Comparison of ENCODE assay signal across 9 cellular contexts in the genomic region with DNA sequence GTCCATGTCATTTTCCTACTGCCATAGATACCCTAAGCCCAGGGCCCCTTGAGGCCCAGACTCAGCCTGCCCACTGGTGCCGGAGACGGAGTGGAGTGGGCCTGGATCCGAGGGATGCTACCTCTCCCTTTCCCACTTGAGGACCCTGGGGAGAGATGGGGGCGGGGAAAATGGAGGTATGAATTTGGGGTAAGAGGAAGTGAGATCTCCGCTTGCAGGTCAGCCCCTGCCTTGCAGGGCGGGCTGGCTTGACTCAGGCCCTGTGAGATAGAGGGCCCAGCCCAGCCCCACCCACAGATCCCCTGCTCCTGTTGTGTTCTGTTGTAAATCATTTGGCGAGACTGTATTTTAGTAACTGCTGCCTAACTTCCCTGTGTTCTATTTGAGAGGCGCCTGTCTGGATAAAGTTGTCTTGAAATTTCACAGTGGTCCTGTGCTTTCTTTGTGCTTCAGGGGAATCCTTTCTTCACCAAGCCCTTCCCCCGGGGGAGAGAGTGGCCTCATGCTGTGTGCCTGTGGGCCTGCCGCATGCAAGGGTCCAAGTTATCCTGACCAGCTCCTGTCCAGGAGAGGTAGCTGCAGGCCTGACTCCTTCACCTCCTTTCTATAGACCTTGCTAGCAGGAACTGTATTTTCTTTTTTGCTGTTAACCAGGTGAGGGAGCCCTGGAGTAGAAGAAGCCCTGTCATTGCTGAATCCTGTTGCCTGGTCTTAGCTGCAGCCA. TPM values are rescaled to one million over a fixed set of nuclear protein-coding genes. Genes with fewer than 3 reads are reported as not detected.
A peak's percentile ranks its signal among the peaks of the same experiment; 100 is the strongest.
DNase-seq lines count a peak whose midpoint lies in the region; ATAC-seq and TF ChIP-seq lines count a peak whose summit lies in the region.
"Had no signal": no experiment of that assay in that cellular context is flagged by ENCODE, and none has a peak within 500 bp of the region (broad histone marks: within the 10 kb centered on the region; RNA-seq: fewer than 3 reads in every experiment).

No MANE protein-coding gene starts in this region.

- peak overlapping the region; percentile 14 to 24 for H3K27ac Mint-ChIP-seq in natural killer cell

- H3K27me3 ChIP-seq in NT2/D1 (ENCODE audit: insufficient read depth, insufficient read length), result no peaks in the 10 kb centered on the region

- H3K4me3 ChIP-seq in NT2/D1 (ENCODE audit: insufficient read length, low read depth), result no peak overlapping the region

- H3K36me3 ChIP-seq in NT2/D1 (ENCODE audit: insufficient read depth, insufficient read length, low read length), result peaks cover 61% of the 10 kb centered on the region

- no peaks in the 10 kb centered on the region; the same call in 1 of the 2 replicates for H3K9me3 ChIP-seq in NT2/D1 (ENCODE audit: insufficient read depth, low read length)

- H3K4me3 Mint-ChIP-seq in natural killer cell, result no peak overlapping the region

- no peaks in the 10 kb centered on the region for H3K9me3 Mint-ChIP-seq in natural killer cell

- H3K36me3 Mint-ChIP-seq in natural killer cell, result peaks cover 14% of the 10 kb centered on the region

- peak overlapping the region; percentile 7 for H3K9ac ChIP-seq in NT2/D1 (ENCODE audit: insufficient read length, low read depth)

- H3K4me1 ChIP-seq in NT2/D1 (ENCODE audit: insufficient read depth, insufficient read length), result peaks cover 34% of the 10 kb centered on the region

- ATAC-seq in natural killer cell, result no peak
- ATAC-seq in omental fat pad (ENCODE audit: low FRiP score), result no peak
- no peak for ATAC-seq in HG02938 (IDR thresholded peaks at IDR 0.05; ENCODE audit: unreplicated experiment)

- DNase-seq in DMS79 treated with DMSO at 0.1 percent for 48 hours (lab: John Stamatoyannopoulos, UW) (peak; percentile 83), HuH-7 (ENCODE audit: low spot score) (peak; percentile 82), NT2/D1 (ENCODE audit: low read depth, low spot score) (peak; percentile 87), ecto neural progenitor cell (ENCODE audit: low spot score) (peak; percentile 70), natural killer cell (no peak), occipital lobe (lab: John Stamatoyannopoulos, UW) (no peak), omental fat pad (ENCODE audit: low spot score) (no peak)

- TF ChIP-seq CTCF in natural killer cell (IDR thresholded peaks at IDR 0.05) (no peak), omental fat pad (IDR thresholded peaks at IDR 0.05) (no peak)

- H3K4me1 Mint-ChIP-seq in natural killer cell, result peaks cover 0 to 5% of the 10 kb centered on the region in 2 donors

- H3K27me3 Mint-ChIP-seq in natural killer cell (ENCODE audit: low read depth in 2 of 2), result no peaks in the 10 kb centered on the region

- intact Hi-C loops in natural killer cell (cut with micrococcal nuclease), result no loop called here

RNA-seq across cellular contexts. Expression of a gene that starts 13.3 kb away (rescaled TPM):
- 100 to 1,000 TPM in 1 of 3 donors, 10 to 100 TPM in 2; 72.4 to 107 (median 87.1) TPM for total RNA-seq in natural killer cell
- 54.7 TPM for total RNA-seq in occipital lobe
- total RNA-seq in omental fat pad, result 10 to 100 TPM; 48.3 to 75.8 (median 54.4) TPM

RNA-seq across cellular contexts. Expression of a gene that starts 24.8 kb away (rescaled TPM):
- total RNA-seq in natural killer cell, result not detected
- total RNA-seq in occipital lobe, result 5.1 TPM
- total RNA-seq in omental fat pad, result 1 to 10 TPM in 2 of 4 donors, under 1 TPM in 2; 0.38 to 3.9 (median 1.1) TPM
- total RNA-seq: T-helper 1 cell treated with Interleukin-12 subunit alpha and Interleukin-12 subunit beta and Interleukin-4 antibody, amounts not matched to agents 30 ng/mL and 1 ng/mL, for 36 hours had no signal

Comparison
In these comparisons a context has a peak if more than half of its experiments do, and no peak if none do; other contexts are left out.
1. DNase-seq: peak in DMS79 treated with DMSO at 0.1 percent for 48 hours (single experiment), HuH-7 (single experiment), NT2/D1 (single experiment) and ecto neural progenitor cell (single experiment); none in natural killer cell (single experiment), occipital lobe (single experiment) and omental fat pad (single experiment).